ENCODE assay signal across 27 cellular contexts in genomic region chr3:14364580-14365292, GRCh38.
"Had no signal": no experiment of that assay in that cellular context is flagged by ENCODE, and none has a peak within 500 bp of the region (broad histone marks: within the 10 kb centered on the region; RNA-seq: fewer than 3 reads in every experiment).

No MANE protein-coding gene starts in this region.

- H3K27ac ChIP-seq: ascending aorta, brain microvascular endothelial cell, esophagus muscularis mucosa, foreskin keratinocyte, heart left ventricle, lower lobe of right lung, parathyroid adenoma, right atrium auricular region, thoracic aorta, uterus had no signal

- H3K4me3 ChIP-seq: ascending aorta, esophagus muscularis mucosa, heart left ventricle, lower lobe of right lung, right atrium auricular region, thoracic aorta, uterus had no signal

- H3K36me3 ChIP-seq: ascending aorta, brain microvascular endothelial cell, esophagus muscularis mucosa, heart left ventricle, lower lobe of right lung, right atrium auricular region, thoracic aorta, uterus had no signal

- H2AFZ ChIP-seq: parathyroid adenoma had no signal

- H3K9me3 ChIP-seq: ascending aorta, esophagus muscularis mucosa, heart left ventricle, lower lobe of right lung, right atrium auricular region, thoracic aorta, uterus had no signal

- H3K4me1 ChIP-seq: ascending aorta, esophagus muscularis mucosa, foreskin keratinocyte, uterus had no signal

- ATAC-seq: activated CD4-positive, alpha-beta T cell treated with anti-CD3 and anti-CD28 coated beads for 36 hours; foreskin keratinocyte; left colon; lower lobe of right lung had no signal

- H3K27me3 ChIP-seq: ascending aorta, right atrium auricular region, uterus had no signal

- FAIRE-seq: kidney had no signal

- DNase-seq: activated CD4-positive, alpha-beta T cell treated with anti-CD3 and anti-CD28 coated beads for 36 hours; activated CD4-positive, alpha-beta T cell treated with anti-CD3 and anti-CD28 coated beads, Interleukin-2, amount 50 U/mL, for 4 hours; activated CD4-positive, CD25-positive, alpha-beta regulatory T cell; activated CD8-positive, alpha-beta memory T cell treated with anti-CD3 and anti-CD28 coated beads, Interleukin-2, amount 50 U/mL, for 4 hours; activated gamma-delta T cell; activated naive CD4-positive, alpha-beta T cell treated with anti-CD3 and anti-CD28 coated beads, Interleukin-2, amount 10 ng/mL, durations not matched to agents 7 days and 5 days; activated naive CD8-positive, alpha-beta T cell treated with anti-CD3 and anti-CD28 coated beads, Interleukin-2, amount 10 ng/mL, durations not matched to agents 7 days and 5 days; activated T-cell treated with anti-CD3 and anti-CD28 coated beads, Interleukin-2, amount 50 U/mL, for 1 hour; effector CD4-positive, alpha-beta T cell; foreskin keratinocyte; heart left ventricle; hypothalamus; immature natural killer cell; kidney; left colon; lower lobe of right lung; mesendoderm; nephron progenitor cell; stimulated activated CD4-positive, alpha-beta T cell treated with anti-CD3 and anti-CD28 coated beads, Interleukin-2, amount 100 ng/mL, for 48 hours; stimulated activated naive CD4-positive, alpha-beta T cell treated with Interleukin-2 at 50 U/mL for 16 hours; uterus had no signal

- H3K9ac ChIP-seq: parathyroid adenoma had no signal
